ENCODE assay signal across 8 cellular contexts in the genomic region with DNA sequence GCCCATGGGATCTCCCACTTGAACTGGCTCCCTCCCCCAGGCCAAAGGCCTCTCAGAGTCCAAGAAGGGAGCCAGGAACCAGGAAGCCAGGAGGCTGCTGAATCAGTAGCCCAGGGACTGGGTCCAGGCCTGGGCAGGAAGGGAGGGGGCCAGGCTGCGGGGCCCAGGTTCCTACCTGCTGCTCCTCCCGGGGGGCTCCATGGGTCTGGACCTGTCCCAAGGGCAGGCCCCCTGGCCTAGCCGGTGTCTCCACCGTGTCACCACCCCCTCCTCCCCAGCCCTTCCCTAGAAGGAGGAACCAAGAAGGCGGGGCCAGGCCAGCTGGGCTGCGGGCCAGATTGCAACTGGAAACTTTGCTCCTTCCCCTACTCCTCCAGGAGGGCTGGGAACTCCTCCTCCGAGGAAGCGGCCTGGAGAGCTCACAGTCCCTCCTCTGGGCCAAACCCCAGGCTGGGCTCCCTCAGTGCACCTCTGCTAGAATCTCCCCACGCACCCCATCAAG. TPM values are rescaled to one million over a fixed set of nuclear protein-coding genes. Genes with fewer than 3 reads are reported as not detected.
A peak's percentile ranks its signal among the peaks of the same experiment; 100 is the strongest.
DNase-seq lines count a peak whose midpoint lies in the region; ATAC-seq and TF ChIP-seq lines count a peak whose summit lies in the region.

A gene (minus strand): TSS at position 264 of the 502 bp plus-strand sequence.

- H3K79me2 ChIP-seq in fibroblast of lung (ENCODE audit: control insufficient read depth, insufficient read depth, low read length) = no peaks in the 10 kb centered on the region

- H3K4me3 ChIP-seq in fibroblast of lung (replicated peaks in 1 of 4; ENCODE audit: control extremely low read depth in 1 of 4, insufficient read depth in 1 of 4, low read depth in 3 of 4, low read length in 4 of 4) = peak within 1 kb of the TSS; percentile 31 to 56 (median 45)

- peak within 1 kb of the TSS in 6 of 8 donors; percentile 28 to 85 (median 72) for H3K4me3 Mint-ChIP-seq in naive B cell

- peak within 1 kb of the TSS; percentile 47 for H3K27ac ChIP-seq in fibroblast of lung (ENCODE audit: insufficient read depth, low read length)

- no peaks in the 10 kb centered on the region for H3K9me3 ChIP-seq in fibroblast of lung (ENCODE audit: control insufficient read depth, insufficient read depth, low read depth, low read length)

- TF ChIP-seq CTCF in fibroblast of lung (conservative IDR thresholded peaks at IDR 0.05 in 1 of 2, IDR thresholded peaks at IDR 0.05 in 1 of 2; ENCODE audit: low read depth in 1 of 2, low read length in 2 of 2) = no peak

- no peaks in the 10 kb centered on the region for H4K20me1 ChIP-seq in fibroblast of lung (ENCODE audit: control insufficient read depth, extremely low read depth, insufficient read depth, low read length)

- H3K4me1 Mint-ChIP-seq in naive B cell = peaks cover 14 to 22% (median 19%) of the 10 kb centered on the region in 3 donors

- peaks cover 0 to 51% (median 0%) of the 10 kb centered on the region in 3 donors for H3K27me3 Mint-ChIP-seq in naive B cell

- H2AFZ ChIP-seq in fibroblast of lung (ENCODE audit: low read length) = no peak within 1 kb of the TSS

- no peaks in the 10 kb centered on the region for H3K4me1 ChIP-seq in fibroblast of lung (ENCODE audit: control insufficient read depth, extremely low read depth, insufficient read depth, low read length)

- peak within 1 kb of the TSS; percentile 75 for H3K4me2 ChIP-seq in fibroblast of lung (ENCODE audit: extremely low read depth, insufficient read depth, low read length)

- H3K27ac Mint-ChIP-seq in naive B cell = peak within 1 kb of the TSS in 3 of 6 donors; percentile 14 to 67 (median 63)

- H3K36me3 ChIP-seq in fibroblast of lung (ENCODE audit: control insufficient read depth, insufficient read depth, low read length) = no peaks in the 10 kb centered on the region

- H3K9me3 Mint-ChIP-seq in naive B cell = no peaks in the 10 kb centered on the region

- peak within 1 kb of the TSS; percentile 52 for H3K9ac ChIP-seq in fibroblast of lung (ENCODE audit: insufficient read depth, low read length)

- no peaks in the 10 kb centered on the region for H3K36me3 Mint-ChIP-seq in naive B cell

- no peaks in the 10 kb centered on the region for H3K27me3 ChIP-seq in fibroblast of lung (ENCODE audit: control insufficient read depth, insufficient read depth, low read length)

- ATAC-seq in naive B cell (ENCODE audit: low read depth in 2 of 2) (no peak), HG03159 (IDR thresholded peaks at IDR 0.05; ENCODE audit: unreplicated experiment) (no peak), GM21526 (IDR thresholded peaks at IDR 0.05; ENCODE audit: low FRiP score, unreplicated experiment) (no peak)

- DNase-seq in NCI-H2227 (lab: John Stamatoyannopoulos, UW; ENCODE audit: unreplicated experiment) (peak; percentile 36), NCI-H2227 treated with DMSO at 0.1 percent for 48 hours (lab: John Stamatoyannopoulos, UW) (no peak), T1000 (lab: John Stamatoyannopoulos, UW) (peak; percentile 64), fibroblast of lung (ENCODE audit: low read depth in 2 of 2) (peak; percentile 82), naive B cell (no peak), NCI-H187 treated with DMSO at 0.1 percent for 48 hours (lab: John Stamatoyannopoulos, UW) (no peak)

RNA-seq across cellular contexts. Expression of the gene that starts here (rescaled TPM):
- total RNA-seq in fibroblast of lung = 3.6 and 9.9 TPM in 2 replicates
- polyA plus RNA-seq in fibroblast of lung (5.9 and 7.4 TPM in 2 replicates), naive B cell (ENCODE audit: low read depth in 6 of 6) (1 to 10 TPM in 2 of 6 donors, under 1 TPM in 3, not detected in 1; 0.49 to 2.2 (median 0.89) TPM)
- polyA plus RNA-seq in fibroblast of lung (2012) = 14.1 and 18.9 TPM in 2 replicates
- 31.8 and 32.2 TPM in 2 replicates for polyA minus RNA-seq in fibroblast of lung (ENCODE audit: low replicate concordance)

Comparison
In these comparisons a context has a peak if more than half of its experiments do, and no peak if none do; other contexts are left out.
1. DNase-seq: peak in NCI-H2227 (single experiment), T1000 (single experiment) and fibroblast of lung (2 of 2); none in NCI-H2227 treated with DMSO at 0.1 percent for 48 hours (single experiment), naive B cell (single experiment) and NCI-H187 treated with DMSO at 0.1 percent for 48 hours (single experiment).